ENCODE assay signal across 1 cellular context in the genomic region with DNA sequence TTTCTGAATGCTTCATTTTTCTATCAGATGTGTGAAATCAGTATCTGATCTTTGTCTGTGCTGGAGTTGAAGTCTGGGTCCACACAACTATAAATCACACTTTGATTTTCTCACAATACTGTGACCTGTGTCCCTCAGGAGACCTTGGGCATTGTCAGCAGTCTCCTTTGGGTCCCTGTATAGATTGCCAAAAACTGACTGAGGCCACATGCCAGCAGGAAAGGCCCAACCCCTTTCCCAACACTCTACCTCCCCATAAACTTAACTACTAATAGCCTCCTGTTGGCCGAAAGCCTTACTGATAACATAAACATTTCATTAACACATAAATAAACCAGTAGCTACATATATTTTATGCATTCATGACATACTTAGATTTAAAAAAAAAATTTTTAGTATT.
TF ChIP-seq lines count a peak whose summit lies in the region.

No MANE protein-coding gene starts in this region.

TF ChIP-seq in IMR-90, 13 proteins besides CTCF, POLR2A, EP300 and RAD21 (continued from another document):
- TF ChIP-seq RFX5 (IDR thresholded peaks at IDR 0.05; ENCODE audit: low read depth, low read length): no peak
- no peak for TF ChIP-seq FOS (IDR thresholded peaks at IDR 0.05; ENCODE audit: low read depth, low read length)
- no peak for TF ChIP-seq NFE2L2 (IDR thresholded peaks at IDR 0.05; ENCODE audit: low read depth, low read length)
- no peak for TF ChIP-seq MAFK (IDR thresholded peaks at IDR 0.05; ENCODE audit: low read depth, low read length)
- TF ChIP-seq CHD1 (IDR thresholded peaks at IDR 0.05; ENCODE audit: low read depth, low read length): no peak
- TF ChIP-seq MAZ (IDR thresholded peaks at IDR 0.05; ENCODE audit: borderline replicate concordance, low read depth, low read length): no peak
- no peak for TF ChIP-seq MXI1 (IDR thresholded peaks at IDR 0.05; ENCODE audit: borderline replicate concordance, low read depth, low read length)
- TF ChIP-seq RCOR1 (IDR thresholded peaks at IDR 0.05; ENCODE audit: insufficient replicate concordance, low read length): no peak
